In the genomic region with DNA sequence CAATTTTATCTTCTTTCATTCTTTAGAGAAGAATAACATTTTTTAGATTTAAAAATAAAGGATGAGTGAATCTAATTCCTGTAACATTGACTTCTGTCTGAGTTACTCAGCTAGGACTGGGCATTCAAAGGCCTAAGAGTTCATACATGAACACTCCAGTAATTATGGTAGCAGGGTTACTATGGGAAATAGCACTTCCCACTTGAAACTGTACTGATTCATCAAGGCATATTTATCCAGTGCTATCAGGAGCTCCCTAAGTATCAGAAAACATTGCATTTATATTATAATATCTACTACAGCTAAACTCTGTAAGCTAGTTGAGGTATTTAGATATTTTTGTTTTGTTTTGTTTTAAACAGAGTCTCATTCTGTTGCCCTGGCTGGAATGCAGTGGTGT, we compare ENCODE assay signal across 24 cellular contexts.
"Had no signal": no experiment of that assay in that cellular context is flagged by ENCODE, and none has a peak within 500 bp of the region (broad histone marks: within the 10 kb centered on the region; RNA-seq: fewer than 3 reads in every experiment).

No MANE protein-coding gene starts in this region.

- H3K4me3 ChIP-seq: MG63, SK-N-MC had no signal

- H3K36me3 ChIP-seq: MG63 had no signal

- DNase-seq: activated CD4-positive, alpha-beta T cell treated with anti-CD3 and anti-CD28 coated beads for 4 hours; activated CD8-positive, alpha-beta T cell treated with anti-CD3 and anti-CD28 coated beads, Interleukin-2, amount 10 ng/mL, durations not matched to agents 7 days and 5 days; activated effector memory CD4-positive, alpha-beta T cell treated with Interleukin-2 at 50 U/mL for 16 hours; activated naive CD4-positive, alpha-beta T cell treated with anti-CD3 and anti-CD28 coated beads for 36 hours; activated T-cell treated with anti-CD3 and anti-CD28 coated beads, Interleukin-2, amount 50 U/mL, for 24 hours; anterior cingulate cortex; MG63; MV-4-11; NCI-H1092 treated with DMSO at 0.1 percent for 48 hours; NCI-H1417 treated with DMSO at 0.1 percent for 48 hours; NCI-H1694 treated with DMSO at 0.1 percent for 48 hours; NCI-H2029 treated with DMSO at 0.1 percent for 48 hours; NCI-H345; NCI-H510A treated with DMSO at 0.1 percent for 48 hours; NCI-H69; SIG-M5; T-helper 1 cell; WERI-Rb-1 had no signal

- H3K27ac ChIP-seq: KMS-11, SK-N-MC, WERI-Rb-1 had no signal

- H3K27me3 ChIP-seq: MG63 had no signal

- H3K9me3 ChIP-seq: MG63 had no signal

- H3K4me1 Mint-ChIP-seq: central memory CD8-positive, alpha-beta T cell had no signal

- ATAC-seq: activated CD4-positive, CD25-positive, alpha-beta regulatory T cell treated with anti-CD3 and anti-CD28 coated beads, Interleukin-2, amount 50 U/mL, for 24 hours; activated CD8-positive, alpha-beta T cell treated with anti-CD3 and anti-CD28 coated beads, Interleukin-2, amount 10 ng/mL, durations not matched to agents 7 days and 5 days had no signal

- H3K9me3 Mint-ChIP-seq: activated naive CD4-positive, alpha-beta T cell treated with anti-CD3 and anti-CD28 coated beads for 36 hours; activated T-cell treated with anti-CD3 and anti-CD28 coated beads, Interleukin-2, amount 50 U/mL, for 24 hours; activated T-helper 1 cell treated with anti-CD3 and anti-CD28 coated beads, Interleukin-12 subunit alpha, Interleukin-12 subunit beta, Interleukin-2, Interleukin-4 antibody, amounts not matched to agents 30 ng/mL and 10 ng/mL and 1 ng/mL, durations not matched to agents 14 hours and 24 hours and 36 hours; central memory CD8-positive, alpha-beta T cell had no signal

- H3K27me3 Mint-ChIP-seq: activated naive CD8-positive, alpha-beta T cell; activated T-cell treated with anti-CD3 and anti-CD28 coated beads, Interleukin-2, amount 50 U/mL, for 24 hours; central memory CD8-positive, alpha-beta T cell had no signal

- H3K4me2 ChIP-seq: KMS-11 had no signal

- H3K27ac Mint-ChIP-seq: activated CD8-positive, alpha-beta T cell treated with anti-CD3 and anti-CD28 coated beads, Interleukin-2, amount 10 ng/mL, durations not matched to agents 7 days and 5 days; activated naive CD4-positive, alpha-beta T cell treated with anti-CD3 and anti-CD28 coated beads for 36 hours; activated naive CD8-positive, alpha-beta T cell; activated T-cell treated with anti-CD3 and anti-CD28 coated beads, Interleukin-2, amount 50 U/mL, for 24 hours; activated T-helper 1 cell treated with anti-CD3 and anti-CD28 coated beads, Interleukin-12 subunit alpha, Interleukin-12 subunit beta, Interleukin-2, Interleukin-4 antibody, amounts not matched to agents 30 ng/mL and 10 ng/mL and 1 ng/mL, durations not matched to agents 14 hours and 24 hours and 36 hours had no signal

- H3K4me3 Mint-ChIP-seq: activated CD8-positive, alpha-beta T cell treated with anti-CD3 and anti-CD28 coated beads, Interleukin-2, amount 10 ng/mL, durations not matched to agents 7 days and 5 days; activated naive CD4-positive, alpha-beta T cell treated with anti-CD3 and anti-CD28 coated beads for 36 hours; activated naive CD8-positive, alpha-beta T cell; activated T-cell treated with anti-CD3 and anti-CD28 coated beads, Interleukin-2, amount 50 U/mL, for 24 hours; activated T-helper 1 cell treated with anti-CD3 and anti-CD28 coated beads, Interleukin-12 subunit alpha, Interleukin-12 subunit beta, Interleukin-2, Interleukin-4 antibody, amounts not matched to agents 30 ng/mL and 10 ng/mL and 1 ng/mL, durations not matched to agents 14 hours and 24 hours and 36 hours; central memory CD8-positive, alpha-beta T cell had no signal
